ENCODE assay signal across 25 cellular contexts in the genomic region with DNA sequence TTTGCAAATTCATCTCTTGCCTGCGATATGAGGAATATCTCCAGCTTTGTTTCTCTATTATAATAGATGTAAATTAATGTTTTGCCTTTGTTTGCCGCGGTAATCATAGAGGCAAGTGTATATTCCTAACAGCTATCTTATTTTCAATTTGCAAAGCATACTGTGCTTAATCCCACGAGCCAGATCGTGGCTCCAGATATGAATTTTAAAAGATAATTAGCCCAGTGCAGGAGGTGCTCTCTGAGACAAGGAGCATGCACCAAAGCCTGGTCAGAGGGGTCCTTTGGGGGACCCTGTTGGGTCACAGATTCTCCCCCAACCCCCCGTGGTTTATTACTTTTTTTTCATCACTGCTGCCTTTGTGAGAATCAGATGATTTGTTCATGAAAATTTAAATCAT.
A peak's percentile ranks its signal among the peaks of the same experiment; 100 is the strongest.
DNase-seq lines count a peak whose midpoint lies in the region; ATAC-seq lines count a peak whose summit lies in the region.
"Had no signal": no experiment of that assay in that cellular context is flagged by ENCODE, and none has a peak within 500 bp of the region (broad histone marks: within the 10 kb centered on the region; RNA-seq: fewer than 3 reads in every experiment).

No MANE protein-coding gene starts in this region.

- peaks cover 4% of the 10 kb centered on the region for H3K36me3 Mint-ChIP-seq in activated CD4-positive, alpha-beta T cell treated with anti-CD3 and anti-CD28 coated beads, Interleukin-2, amount 10 ng/mL, durations not matched to agents 24 days and 14 days (ENCODE audit: low read depth)
- H3K36me3 Mint-ChIP-seq in CD8-positive, alpha-beta memory T cell = peaks cover 2 to 17% (median 4%) of the 10 kb centered on the region in 3 donors
- H3K36me3 Mint-ChIP-seq in activated CD8-positive, alpha-beta T cell treated with anti-CD3 and anti-CD28 coated beads, Interleukin-2, amount 10 ng/mL, durations not matched to agents 7 days and 5 days (ENCODE audit: low read depth) = peaks cover 9% of the 10 kb centered on the region
- H3K36me3 Mint-ChIP-seq in immature natural killer cell = peaks cover 0 to 8% (median 0%) of the 10 kb centered on the region in 3 donors
- H3K36me3 Mint-ChIP-seq: type B pancreatic cell had no signal

- no peak for DNase-seq in activated CD4-positive, alpha-beta T cell treated with anti-CD3 and anti-CD28 coated beads, Interleukin-2, amount 10 ng/mL, durations not matched to agents 24 days and 14 days
- no peak for DNase-seq in activated CD4-positive, alpha-beta T cell treated with anti-CD3 and anti-CD28 coated beads for 1 hour
- no peak for DNase-seq in CD8-positive, alpha-beta memory T cell
- DNase-seq in activated CD8-positive, alpha-beta T cell treated with anti-CD3 and anti-CD28 coated beads, Interleukin-2, amount 10 ng/mL, durations not matched to agents 7 days and 5 days = no peak
- DNase-seq in immature natural killer cell = no peak
- DNase-seq in mesendoderm = no peak
- DNase-seq in NOMO-1 treated with DMSO at 0.1 percent for 48 hours (lab: John Stamatoyannopoulos, UW; ENCODE audit: unreplicated experiment) = no peak
- DNase-seq: activated CD4-positive, alpha-beta T cell treated with anti-CD3 and anti-CD28 coated beads, Interleukin-2, amount 50 U/mL, for 4 hours; amygdala; DMS53; endodermal cell; foreskin melanocyte; GDM1; KBM-7; left cardiac atrium; NCI-H1436 treated with DMSO at 0.1 percent for 48 hours; NCI-H2171; NCI-H524; occipital lobe had no signal

- H3K4me2 ChIP-seq in mesendoderm (ENCODE audit: low read length) = no peak overlapping the region

- H3K56ac ChIP-seq in mesendoderm (ENCODE audit: low read length) = no peak overlapping the region

- H3K23ac ChIP-seq in mesendoderm (ENCODE audit: low read length) = no peak overlapping the region

- H3K79me2 ChIP-seq in mesendoderm (ENCODE audit: control insufficient read depth, insufficient read depth, low read length) = no peaks in the 10 kb centered on the region

- peaks cover 94% of the 10 kb centered on the region for H3K4me1 ChIP-seq in CD8-positive, alpha-beta memory T cell (ENCODE audit: insufficient read depth, low read length)
- no peaks in the 10 kb centered on the region for H3K4me1 ChIP-seq in mesendoderm (ENCODE audit: control insufficient read depth, low read depth, low read length)
- H3K4me1 ChIP-seq: breast epithelium, esophagus muscularis mucosa, SJSA1 had no signal

- H3K27me3 ChIP-seq in CD8-positive, alpha-beta memory T cell (ENCODE audit: insufficient read depth, low read length, poor library complexity, severe bottlenecking) = no peaks in the 10 kb centered on the region
- H3K27me3 ChIP-seq in mesendoderm (ENCODE audit: insufficient read depth, low read length, poor library complexity) = no peaks in the 10 kb centered on the region
- H3K27me3 ChIP-seq: SJSA1 had no signal

- no peaks in the 10 kb centered on the region for H3K36me3 ChIP-seq in CD8-positive, alpha-beta memory T cell (ENCODE audit: insufficient read depth, low read length)
- H3K36me3 ChIP-seq in mesendoderm (ENCODE audit: control insufficient read depth, insufficient read depth, low read length) = no peaks in the 10 kb centered on the region
- H3K36me3 ChIP-seq: breast epithelium, esophagus muscularis mucosa, SJSA1 had no signal

- POLR2A ChIA-PET in CD8-positive, alpha-beta memory T cell (lab: Charles Lee) = interaction anchor here (0.7 kb wide), 1 partner anchor 44 kb away, joined by 3 read pairs; no protein-coding TSS in a partner anchor
- POLR2A ChIA-PET in activated CD8-positive, alpha-beta T cell treated with anti-CD3 and anti-CD28 coated beads, Interleukin-2, amount 10 ng/mL, durations not matched to agents 7 days and 5 days (lab: Charles Lee) = interaction anchor here (0.8 to 7.8 kb wide), 5 partner anchors 9 to 1087 kb away, joined by 5 to 52 read pairs (median 5); a partner anchor contains a TSS

- H3K79me1 ChIP-seq in mesendoderm (ENCODE audit: low read length) = no peaks in the 10 kb centered on the region

- H2BK5ac ChIP-seq in mesendoderm (ENCODE audit: low read length) = no peak overlapping the region

- peaks cover 87% of the 10 kb centered on the region for H3K4me1 Mint-ChIP-seq in activated CD4-positive, alpha-beta T cell treated with anti-CD3 and anti-CD28 coated beads, Interleukin-2, amount 10 ng/mL, durations not matched to agents 24 days and 14 days
- H3K4me1 Mint-ChIP-seq in CD8-positive, alpha-beta memory T cell = peaks cover 90 to 98% (median 95%) of the 10 kb centered on the region in 3 donors
- H3K4me1 Mint-ChIP-seq in activated CD8-positive, alpha-beta T cell treated with anti-CD3 and anti-CD28 coated beads, Interleukin-2, amount 10 ng/mL, durations not matched to agents 7 days and 5 days (ENCODE audit: low read depth) = peaks cover 93% of the 10 kb centered on the region
- H3K4me1 Mint-ChIP-seq in immature natural killer cell = peaks cover 56 to 66% of the 10 kb centered on the region in 2 donors

- no peak overlapping the region for H4K5ac ChIP-seq in mesendoderm (ENCODE audit: low read length)

- H3K4ac ChIP-seq in mesendoderm (ENCODE audit: low read depth, low read length) = no peak overlapping the region

- H3K9me3 Mint-ChIP-seq in activated CD4-positive, alpha-beta T cell treated with anti-CD3 and anti-CD28 coated beads, Interleukin-2, amount 10 ng/mL, durations not matched to agents 24 days and 14 days = peaks cover 8% of the 10 kb centered on the region
- H3K9me3 Mint-ChIP-seq in CD8-positive, alpha-beta memory T cell = no peaks in the 10 kb centered on the region
- no peaks in the 10 kb centered on the region for H3K9me3 Mint-ChIP-seq in activated CD8-positive, alpha-beta T cell treated with anti-CD3 and anti-CD28 coated beads, Interleukin-2, amount 10 ng/mL, durations not matched to agents 7 days and 5 days (ENCODE audit: insufficient read depth)
- peaks cover 0 to 3% (median 0%) of the 10 kb centered on the region in 6 donors for H3K9me3 Mint-ChIP-seq in immature natural killer cell
- H3K9me3 Mint-ChIP-seq: endodermal cell, type B pancreatic cell had no signal

- H2BK15ac ChIP-seq in mesendoderm (replicated peaks; ENCODE audit: low read depth) = no peak overlapping the region

- H3K4me3 Mint-ChIP-seq in activated CD4-positive, alpha-beta T cell treated with anti-CD3 and anti-CD28 coated beads, Interleukin-2, amount 10 ng/mL, durations not matched to agents 24 days and 14 days = peak overlapping the region; percentile 71
- H3K4me3 Mint-ChIP-seq in CD8-positive, alpha-beta memory T cell = peak overlapping the region; percentile 56 to 85 (median 77)
- peak overlapping the region; percentile 41 for H3K4me3 Mint-ChIP-seq in activated CD8-positive, alpha-beta T cell treated with anti-CD3 and anti-CD28 coated beads, Interleukin-2, amount 10 ng/mL, durations not matched to agents 7 days and 5 days
- peak overlapping the region in 3 of 5 donors; percentile 28 to 68 (median 33) for H3K4me3 Mint-ChIP-seq in immature natural killer cell
- H3K4me3 Mint-ChIP-seq: endodermal cell, type B pancreatic cell had no signal

- H3K9ac ChIP-seq in mesendoderm (ENCODE audit: low read length) = no peak overlapping the region

- no peaks in the 10 kb centered on the region for H3K9me3 ChIP-seq in CD8-positive, alpha-beta memory T cell (ENCODE audit: low read length)
- H3K9me3 ChIP-seq: breast epithelium, esophagus muscularis mucosa, SJSA1 had no signal

- peak overlapping the region; percentile 55 for H3K4me3 ChIP-seq in CD8-positive, alpha-beta memory T cell (ENCODE audit: low read length)
- H3K4me3 ChIP-seq in mesendoderm (ENCODE audit: low read length) = no peak overlapping the region
- H3K4me3 ChIP-seq: breast epithelium, coronary artery, esophagus muscularis mucosa, SJSA1 had no signal

- no peak overlapping the region for H4K8ac ChIP-seq in mesendoderm (ENCODE audit: low read depth, low read length)

- H3K18ac ChIP-seq in mesendoderm (ENCODE audit: low read length) = no peak overlapping the region

- no peak overlapping the region for H3K27ac ChIP-seq in CD8-positive, alpha-beta memory T cell (ENCODE audit: low read depth, low read length)
- no peak overlapping the region for H3K27ac ChIP-seq in mesendoderm (ENCODE audit: low read depth, low read length)
- H3K27ac ChIP-seq: breast epithelium, coronary artery, esophagus muscularis mucosa, SJSA1 had no signal

- CTCF ChIA-PET in CD8-positive, alpha-beta memory T cell (lab: Charles Lee) = interaction anchor here (0.6 to 1.7 kb wide), 5 partner anchors 15 to 1050 kb away, joined by 3 to 4 read pairs (median 4); no protein-coding TSS in a partner anchor
- CTCF ChIA-PET in activated CD8-positive, alpha-beta T cell treated with anti-CD3 and anti-CD28 coated beads, Interleukin-2, amount 10 ng/mL, durations not matched to agents 7 days and 5 days (lab: Charles Lee) = interaction anchor here (0.9 to 20.0 kb wide), 5 partner anchors 9 to 1046 kb away, joined by 3 to 309 read pairs (median 14); no protein-coding TSS in a partner anchor

- H2BK120ac ChIP-seq in mesendoderm (ENCODE audit: low read depth, low read length) = no peak overlapping the region

- intact Hi-C loops in activated CD4-positive, alpha-beta T cell treated with anti-CD3 and anti-CD28 coated beads, Interleukin-2, amount 10 ng/mL, durations not matched to agents 24 days and 14 days (cut with micrococcal nuclease) = loop anchor here (10.0 kb wide), 1 partner anchor 1050 kb away; no protein-coding TSS in a partner anchor

- peak overlapping the region; percentile 98 for H3K27ac Mint-ChIP-seq in activated CD4-positive, alpha-beta T cell treated with anti-CD3 and anti-CD28 coated beads, Interleukin-2, amount 10 ng/mL, durations not matched to agents 24 days and 14 days
- peak overlapping the region; percentile 78 to 95 (median 90) for H3K27ac Mint-ChIP-seq in CD8-positive, alpha-beta memory T cell
- peak overlapping the region; percentile 87 for H3K27ac Mint-ChIP-seq in activated CD8-positive, alpha-beta T cell treated with anti-CD3 and anti-CD28 coated beads, Interleukin-2, amount 10 ng/mL, durations not matched to agents 7 days and 5 days
- H3K27ac Mint-ChIP-seq in immature natural killer cell = peak overlapping the region in 1 of 6 donors; percentile 39
- H3K27ac Mint-ChIP-seq: endodermal cell, type B pancreatic cell had no signal

- H3K27me3 Mint-ChIP-seq in activated CD4-positive, alpha-beta T cell treated with anti-CD3 and anti-CD28 coated beads, Interleukin-2, amount 10 ng/mL, durations not matched to agents 24 days and 14 days = no peaks in the 10 kb centered on the region
- no peaks in the 10 kb centered on the region for H3K27me3 Mint-ChIP-seq in CD8-positive, alpha-beta memory T cell
- H3K27me3 Mint-ChIP-seq in activated CD8-positive, alpha-beta T cell treated with anti-CD3 and anti-CD28 coated beads, Interleukin-2, amount 10 ng/mL, durations not matched to agents 7 days and 5 days (ENCODE audit: low read depth) = no peaks in the 10 kb centered on the region
- H3K27me3 Mint-ChIP-seq in immature natural killer cell (ENCODE audit: low read depth in 3 of 3) = peaks cover 2 to 8% (median 6%) of the 10 kb centered on the region in 3 donors
- H3K27me3 Mint-ChIP-seq: type B pancreatic cell had no signal

- no CpG with 5 or more reads among the region's 6 CpGs for WGBS in mesendoderm (ENCODE audit: extremely low coverage, insufficient coverage, low lambda C conversion rate)

- ATAC-seq in activated CD8-positive, alpha-beta T cell treated with anti-CD3 and anti-CD28 coated beads, Interleukin-2, amount 10 ng/mL, durations not matched to agents 7 days and 5 days = no peak
- no peak for ATAC-seq in HG03045 (IDR thresholded peaks at IDR 0.05; ENCODE audit: unreplicated experiment)
- ATAC-seq: left cardiac atrium had no signal

- no peak overlapping the region for H2AK5ac ChIP-seq in mesendoderm (ENCODE audit: low read length)
